In genomic region chr17:42720996-42721583, GRCh38 we compare ENCODE assay signal across 9 cellular contexts. TPM values are rescaled to one million over a fixed set of nuclear protein-coding genes. Genes with fewer than 3 reads are reported as not detected.
DNase-seq lines count a peak whose midpoint lies in the region; ATAC-seq and TF ChIP-seq lines count a peak whose summit lies in the region.
"Had no signal": no experiment of that assay in that cellular context is flagged by ENCODE, and none has a peak within 500 bp of the region (broad histone marks: within the 10 kb centered on the region; RNA-seq: fewer than 3 reads in every experiment).

No MANE protein-coding gene starts in this region.

- peaks cover 3 to 14% (median 11%) of the 10 kb centered on the region in 4 donors for H3K4me1 Mint-ChIP-seq in CD4-positive, alpha-beta memory T cell
- H3K4me1 Mint-ChIP-seq in osteocyte (ENCODE audit: unreplicated experiment): no peaks in the 10 kb centered on the region

- TF ChIP-seq CTCF in WI38 (IDR thresholded peaks at IDR 0.05; ENCODE audit: low read depth, low read length) (peak; percentile 35; the same call in 1 of the 2 replicates), foreskin keratinocyte (conservative IDR thresholded peaks at IDR 0.05) (peak; percentile 82), osteocyte (IDR thresholded peaks at IDR 0.05) (peak; percentile 76)

- no peak overlapping the region for H3K27ac ChIP-seq in CD4-positive, alpha-beta memory T cell (ENCODE audit: low read depth, low read length)
- H3K27ac ChIP-seq in foreskin keratinocyte: no peak overlapping the region
- H3K27ac ChIP-seq: SK-N-MC had no signal

- POLR2A ChIA-PET in CD4-positive, alpha-beta memory T cell (lab: Charles Lee; ENCODE audit: partially characterized antibody): no interaction called here

- H3K36me3 Mint-ChIP-seq in CD4-positive, alpha-beta memory T cell: peaks cover 54 to 68% of the 10 kb centered on the region in 2 donors
- peaks cover 52% of the 10 kb centered on the region for H3K36me3 Mint-ChIP-seq in osteocyte (ENCODE audit: unreplicated experiment)

- peak in 4 of 5 donors; percentile 55 to 68 (median 62) for DNase-seq in CD4-positive, alpha-beta memory T cell
- DNase-seq in GM19240 (ENCODE audit: insufficient read length, low spot score) (peak; percentile 45), NCI-H2171 treated with DMSO at 0.1 percent for 48 hours (lab: John Stamatoyannopoulos, UW) (peak; percentile 58), foreskin keratinocyte (peak; percentile 5 to 43), osteocyte (ENCODE audit: extremely low spot score, unreplicated experiment) (no peak)

- H3K27me3 Mint-ChIP-seq in CD4-positive, alpha-beta memory T cell: no peaks in the 10 kb centered on the region
- no peaks in the 10 kb centered on the region for H3K27me3 Mint-ChIP-seq in osteocyte (ENCODE audit: unreplicated experiment)

- H3K4me3 Mint-ChIP-seq in CD4-positive, alpha-beta memory T cell: no peak overlapping the region
- no peak overlapping the region for H3K4me3 Mint-ChIP-seq in osteocyte (ENCODE audit: unreplicated experiment)

- CTCF ChIA-PET in CD4-positive, alpha-beta memory T cell (lab: Charles Lee; ENCODE audit: partially characterized antibody): interaction anchor here (0.7 to 3.8 kb wide), 5 partner anchors 12 to 143 kb away, joined by 3 to 20 read pairs (median 6); no protein-coding TSS in a partner anchor

- no peaks in the 10 kb centered on the region for H3K27me3 ChIP-seq in CD4-positive, alpha-beta memory T cell (ENCODE audit: insufficient read depth, low read length)
- no peaks in the 10 kb centered on the region for H3K27me3 ChIP-seq in foreskin keratinocyte

- H3K9me3 ChIP-seq in CD4-positive, alpha-beta memory T cell (ENCODE audit: control insufficient read depth in 1 of 2, low read length in 2 of 2): no peaks in the 10 kb centered on the region

- no peak overlapping the region for H3K4me3 ChIP-seq in CD4-positive, alpha-beta memory T cell (ENCODE audit: low read length in 2 of 2)
- no peak overlapping the region for H3K4me3 ChIP-seq in WI38 (ENCODE audit: low read depth, low read length)
- H3K4me3 ChIP-seq: SK-N-MC had no signal

- intact Hi-C loops in CD4-positive, alpha-beta memory T cell (cut with micrococcal nuclease): loop anchor here (1.0 to 10.0 kb wide), 2 partner anchors 103 to 274 kb away; partner anchors contain the start of genes BECN1 and RPL27

- peaks cover 48% of the 10 kb centered on the region for H3K36me3 ChIP-seq in CD4-positive, alpha-beta memory T cell (ENCODE audit: insufficient read depth, low read length)

- H3K27ac Mint-ChIP-seq in CD4-positive, alpha-beta memory T cell: no peak overlapping the region
- H3K27ac Mint-ChIP-seq in osteocyte (ENCODE audit: unreplicated experiment): no peak overlapping the region

- H3K4me1 ChIP-seq in CD4-positive, alpha-beta memory T cell (ENCODE audit: insufficient read depth, low read length): no peaks in the 10 kb centered on the region
- no peaks in the 10 kb centered on the region for H3K4me1 ChIP-seq in foreskin keratinocyte

- ATAC-seq in foreskin keratinocyte (no peak), GM18867 (IDR thresholded peaks at IDR 0.05; ENCODE audit: unreplicated experiment) (no peak), GM21737 (IDR thresholded peaks at IDR 0.05; ENCODE audit: unreplicated experiment) (no peak)

- no peaks in the 10 kb centered on the region for H3K9me3 Mint-ChIP-seq in CD4-positive, alpha-beta memory T cell
- no peaks in the 10 kb centered on the region for H3K9me3 Mint-ChIP-seq in osteocyte (ENCODE audit: unreplicated experiment)

RNA-seq across cellular contexts. Expression of gene EZH1, which starts 23.8 kb away (rescaled TPM):
- 100 to 1,000 TPM; 184 to 192 TPM for total RNA-seq in CD4-positive, alpha-beta memory T cell
- polyA plus RNA-seq in CD4-positive, alpha-beta memory T cell: 10 to 100 TPM; 20.1 to 38.6 TPM
- 11.4 and 13.1 TPM in 2 replicates for total RNA-seq in foreskin keratinocyte
- 4.7 and 5.5 TPM in 2 replicates for polyA plus RNA-seq in foreskin keratinocyte
- total RNA-seq in osteocyte: 44.8 and 47.6 TPM in 2 replicates

RNA-seq across cellular contexts. Expression of gene CNTNAP1, which starts 38.8 kb away (rescaled TPM):
- total RNA-seq in CD4-positive, alpha-beta memory T cell: 1 to 10 TPM; 2.5 to 3.0 TPM
- 1 to 10 TPM in 1 of 2 donors, not detected in 1; 1.2 TPM for polyA plus RNA-seq in CD4-positive, alpha-beta memory T cell
- total RNA-seq in foreskin keratinocyte (7.5 and 8.7 TPM in 2 replicates), osteocyte (35.8 and 40.4 TPM in 2 replicates)
- 3.9 and 4.0 TPM in 2 replicates for polyA plus RNA-seq in foreskin keratinocyte

RNA-seq across cellular contexts. Expression of gene CCR10, which starts 39.4 kb away (rescaled TPM):
- under 1 TPM; 0.53 to 0.81 TPM for total RNA-seq in CD4-positive, alpha-beta memory T cell
- polyA plus RNA-seq in CD4-positive, alpha-beta memory T cell: 10 to 100 TPM in 1 of 2 donors, 1 to 10 TPM in 1; 9.1 to 10.7 TPM
- total RNA-seq in foreskin keratinocyte: 0.21 and 0.24 TPM in 2 replicates
- polyA plus RNA-seq in foreskin keratinocyte: 0.30 and 0.31 TPM in 2 replicates
- 1.2 and 1.6 TPM in 2 replicates for total RNA-seq in osteocyte

RNA-seq across cellular contexts. Expression of gene RAMP2, which starts 39.9 kb away (rescaled TPM):
- not detected for total RNA-seq in CD4-positive, alpha-beta memory T cell
- not detected for polyA plus RNA-seq in CD4-positive, alpha-beta memory T cell
- not detected in 2 replicates for total RNA-seq in foreskin keratinocyte
- polyA plus RNA-seq in foreskin keratinocyte: 0.13 and 0.21 TPM in 2 replicates
- total RNA-seq in osteocyte: 1.6 and 2.4 TPM in 2 replicates

RNA-seq across cellular contexts. Expression of gene PLEKHH3, which starts 44.3 kb away (rescaled TPM):
- total RNA-seq in CD4-positive, alpha-beta memory T cell: under 1 TPM; 0.15 to 0.22 TPM
- under 1 TPM; 0.16 to 0.32 TPM for polyA plus RNA-seq in CD4-positive, alpha-beta memory T cell
- 15.7 and 17.2 TPM in 2 replicates for total RNA-seq in foreskin keratinocyte
- 16.5 and 17.4 TPM in 2 replicates for polyA plus RNA-seq in foreskin keratinocyte
- 26.7 and 28.9 TPM in 2 replicates for total RNA-seq in osteocyte
